In the genomic region with DNA sequence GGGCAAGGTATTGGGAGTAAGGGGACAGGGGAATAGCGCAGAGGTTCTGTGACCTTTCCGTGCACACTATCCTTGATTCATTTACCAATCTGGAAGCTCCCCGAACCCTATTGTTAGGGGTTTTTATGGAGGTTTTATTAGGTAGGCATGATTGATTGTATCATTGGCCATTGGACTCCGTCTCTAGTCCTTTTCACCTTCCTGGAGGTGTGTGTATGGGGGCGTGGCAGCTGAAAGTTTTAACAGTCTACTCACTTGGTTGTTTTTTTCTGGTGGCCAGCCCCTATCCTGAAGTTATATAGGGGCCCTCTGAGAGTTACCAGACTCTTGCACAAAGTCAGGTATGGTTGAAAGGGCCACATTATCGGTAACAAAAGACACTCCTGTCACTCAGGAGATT, we compare ENCODE assay signal across 23 cellular contexts. TPM values are rescaled to one million over a fixed set of nuclear protein-coding genes. Genes with fewer than 3 reads are reported as not detected.
A peak's percentile ranks its signal among the peaks of the same experiment; 100 is the strongest.
DNase-seq lines count a peak whose midpoint lies in the region; ATAC-seq and TF ChIP-seq lines count a peak whose summit lies in the region.
"Had no signal": no experiment of that assay in that cellular context is flagged by ENCODE, and none has a peak within 500 bp of the region (broad histone marks: within the 10 kb centered on the region; RNA-seq: fewer than 3 reads in every experiment).

No MANE protein-coding gene starts in this region.

- no peak overlapping the region for H3K27ac Mint-ChIP-seq in activated T-cell treated with anti-CD3 and anti-CD28 coated beads, Interleukin-2, amount 50 U/mL, for 72 hours
- H3K27ac Mint-ChIP-seq: CD14-positive monocyte; CD4-positive, CD25-positive, alpha-beta regulatory T cell; CD8-positive, alpha-beta memory T cell had no signal

- H3K9me3 Mint-ChIP-seq in activated T-cell treated with anti-CD3 and anti-CD28 coated beads, Interleukin-2, amount 50 U/mL, for 72 hours, result no peaks in the 10 kb centered on the region
- H3K9me3 Mint-ChIP-seq: CD4-positive, alpha-beta memory T cell; CD8-positive, alpha-beta memory T cell had no signal

- H3K9me3 ChIP-seq in mucosa of descending colon, result no peaks in the 10 kb centered on the region
- H3K9me3 ChIP-seq: BE2C, BLaER1 had no signal

- in situ Hi-C loops in GM13977 (cut with MboI; ENCODE audit: low pct_unique_long_range_greater_than_20kb, low sequenced_read_pairs, unreplicated experiment), result no loop called here

- no peak overlapping the region for H3K4me3 ChIP-seq in mucosa of descending colon
- H3K4me3 ChIP-seq: BLaER1, GM12878 had no signal

- ATAC-seq in left colon (peak; percentile 64), mucosa of descending colon (peak; percentile 37)
- no peak for ATAC-seq in activated T-cell treated with anti-CD3 and anti-CD28 coated beads, Interleukin-2, amount 50 U/mL, for 72 hours (replicated peaks in 1 of 2)
- ATAC-seq: GM12878 had no signal

- H3K4me3 Mint-ChIP-seq in activated T-cell treated with anti-CD3 and anti-CD28 coated beads, Interleukin-2, amount 50 U/mL, for 72 hours, result no peak overlapping the region
- H3K4me3 Mint-ChIP-seq: CD14-positive monocyte; CD4-positive, alpha-beta memory T cell; CD4-positive, CD25-positive, alpha-beta regulatory T cell; CD8-positive, alpha-beta memory T cell had no signal

- DNase-seq in left colon (no peak), mucosa of descending colon (no peak), NK-92 (lab: John Stamatoyannopoulos, UW; ENCODE audit: unreplicated experiment) (no peak), GM13977 (ENCODE audit: low spot score) (no peak)
- DNase-seq in activated T-cell treated with anti-CD3 and anti-CD28 coated beads, Interleukin-2, amount 50 U/mL, for 72 hours, result no peak
- DNase-seq: 8988T; ACHN; BE2C; C1 segment of cervical spinal cord; CD4-positive, alpha-beta memory T cell; CD4-positive, CD25-positive, alpha-beta regulatory T cell; CD8-positive, alpha-beta memory T cell; COR-L47; DMS 273 treated with DMSO at 0.1 percent for 48 hours; DMS153; DMS53; DMS79; DND-41; EL; GDM1 had no signal

- no peaks in the 10 kb centered on the region for H3K36me3 ChIP-seq in mucosa of descending colon (ENCODE audit: low read depth)
- H3K36me3 ChIP-seq: BE2C had no signal

- H3K27me3 Mint-ChIP-seq in activated T-cell treated with anti-CD3 and anti-CD28 coated beads, Interleukin-2, amount 50 U/mL, for 72 hours (ENCODE audit: low read depth), result no peaks in the 10 kb centered on the region
- H3K27me3 Mint-ChIP-seq: CD4-positive, alpha-beta memory T cell; CD4-positive, CD25-positive, alpha-beta regulatory T cell; CD8-positive, alpha-beta memory T cell had no signal

- H3K4me1 ChIP-seq in mucosa of descending colon (ENCODE audit: low read depth), result no peaks in the 10 kb centered on the region
- H3K4me1 ChIP-seq: BE2C, BLaER1 had no signal

- H3K4me1 Mint-ChIP-seq in activated T-cell treated with anti-CD3 and anti-CD28 coated beads, Interleukin-2, amount 50 U/mL, for 72 hours (ENCODE audit: low read depth), result peaks cover 45% of the 10 kb centered on the region

- intact Hi-C loops in left colon (cut with DNase I, micrococcal nuclease) (no loop called here), mucosa of descending colon (cut with DNase I, micrococcal nuclease) (no loop called here)

- no peaks in the 10 kb centered on the region for H3K36me3 Mint-ChIP-seq in activated T-cell treated with anti-CD3 and anti-CD28 coated beads, Interleukin-2, amount 50 U/mL, for 72 hours (ENCODE audit: insufficient read depth in 2 of 2)
- H3K36me3 Mint-ChIP-seq: CD4-positive, CD25-positive, alpha-beta regulatory T cell had no signal

- no peak for TF ChIP-seq CTCF in mucosa of descending colon (IDR thresholded peaks at IDR 0.05)
- TF ChIP-seq CTCF in GM13977 (IDR thresholded peaks at IDR 0.05; ENCODE audit: extremely low read depth, insufficient read depth, missing control alignments), result no peak

RNA-seq across cellular contexts. Expression of gene MAP2K4, which starts 23.0 kb away (rescaled TPM):
- total RNA-seq in left colon, result 10 to 100 TPM; 35.1 to 41.6 TPM
- total RNA-seq in mucosa of descending colon, result 10 to 100 TPM; 27.0 to 47.5 (median 32.7) TPM
- total RNA-seq in activated T-cell treated with anti-CD3 and anti-CD28 coated beads, Interleukin-2, amount 50 U/mL, for 72 hours, result 10 to 100 TPM; 24.9 to 29.1 TPM

RNA-seq across cellular contexts. Expression of gene ZNF18, which starts 46.4 kb away (rescaled TPM):
- total RNA-seq in left colon (1 to 10 TPM; 5.7 to 8.3 TPM), mucosa of descending colon (1 to 10 TPM; 7.1 to 9.4 (median 8.1) TPM)
- total RNA-seq in activated T-cell treated with anti-CD3 and anti-CD28 coated beads, Interleukin-2, amount 50 U/mL, for 72 hours, result 10 to 100 TPM; 10.9 to 13.1 TPM

Comparison
In these comparisons a context has a peak if more than half of its experiments do, and no peak if none do; other contexts are left out.
1. ATAC-seq: peak in left colon (single experiment) and mucosa of descending colon (single experiment); none in activated T-cell treated with anti-CD3 and anti-CD28 coated beads, Interleukin-2, amount 50 U/mL, for 72 hours (0 of 2).